In genomic region chr2:46294185-46294836, GRCh38 we compare ENCODE assay signal across 8 cellular contexts. TPM values are rescaled to one million over a fixed set of nuclear protein-coding genes. Genes with fewer than 3 reads are reported as not detected.
DNase-seq lines count a peak whose midpoint lies in the region; ATAC-seq and TF ChIP-seq lines count a peak whose summit lies in the region.

No MANE protein-coding gene starts in this region.

- no peaks in the 10 kb centered on the region for H3K9me3 ChIP-seq in gastroesophageal sphincter
- H3K9me3 ChIP-seq in sigmoid colon: no peaks in the 10 kb centered on the region

- intact Hi-C loops in sigmoid colon (cut with DNase I): loop anchor here (10.0 kb wide), 1 partner anchor 200 kb away; no protein-coding TSS in a partner anchor

- TF ChIP-seq CTCF in fibroblast of pulmonary artery (IDR thresholded peaks at IDR 0.05; ENCODE audit: low read length, missing control alignments): peak; percentile 44
- TF ChIP-seq CTCF in gastroesophageal sphincter (IDR thresholded peaks at IDR 0.05): peak in 1 of 4 experiments; percentile 52
- TF ChIP-seq CTCF in sigmoid colon (IDR thresholded peaks at IDR 0.05): peak in 2 of 4 experiments; percentile 12 to 15

- H3K27ac ChIP-seq in gastroesophageal sphincter (no peak overlapping the region), sigmoid colon (no peak overlapping the region)

- TF ChIP-seq POLR2A in gastroesophageal sphincter (IDR thresholded peaks at IDR 0.05) (no peak), sigmoid colon (IDR thresholded peaks at IDR 0.05) (no peak)

- no peak overlapping the region for H3K4me3 ChIP-seq in fibroblast of pulmonary artery (replicated peaks; ENCODE audit: low read depth, low read length)
- H3K4me3 ChIP-seq in gastroesophageal sphincter: no peak overlapping the region
- H3K4me3 ChIP-seq in sigmoid colon: no peak overlapping the region

- H3K27me3 ChIP-seq in gastroesophageal sphincter (peaks cover 10% of the 10 kb centered on the region), sigmoid colon (no peaks in the 10 kb centered on the region)

- TF ChIP-seq EP300 in gastroesophageal sphincter (IDR thresholded peaks at IDR 0.05): no peak
- TF ChIP-seq EP300 in sigmoid colon (IDR thresholded peaks at IDR 0.05): no peak

- no peaks in the 10 kb centered on the region for H3K36me3 ChIP-seq in gastroesophageal sphincter
- no peaks in the 10 kb centered on the region for H3K36me3 ChIP-seq in sigmoid colon

- WGBS in gastroesophageal sphincter (ENCODE audit: low coverage in 1 of 2), 2 donors: 40 to 71% methylated on average over 1 to 4 of the region's 7 CpGs
- WGBS in sigmoid colon, 2 donors: 54 to 64% methylated on average over 7 of the region's 7 CpGs

- DNase-seq in A172 (ENCODE audit: low spot score): peak; percentile 33
- peak; percentile 42 for DNase-seq in EL
- peak in 3 of 5 donors; percentile 8 to 37 (median 17) for DNase-seq in T-helper 1 cell
- DNase-seq in fibroblast of pulmonary artery (ENCODE audit: low read depth): peak; percentile 37
- no peak for DNase-seq in sigmoid colon

- H3K4me1 ChIP-seq in gastroesophageal sphincter (peaks cover 0 to 31% (median 0%) of the 10 kb centered on the region in 3 donors), sigmoid colon (peaks cover 0 to 30% (median 21%) of the 10 kb centered on the region in 4 donors)

- ATAC-seq in gastroesophageal sphincter (no peak), HG03521 (IDR thresholded peaks at IDR 0.05; ENCODE audit: unreplicated experiment) (no peak), HG03432 (IDR thresholded peaks at IDR 0.05; ENCODE audit: unreplicated experiment) (no peak)

RNA-seq across cellular contexts. Expression of gene EPAS1, which starts 2.9 kb away (rescaled TPM):
- total RNA-seq in A172 (2014; rRNA removed; shearing (Covaris generic)): 8.0 and 14.0 TPM in 2 replicates
- total RNA-seq in gastroesophageal sphincter (100 to 1,000 TPM; 101 to 152 (median 131) TPM), sigmoid colon (10 to 100 TPM; 56.8 to 97.8 (median 61.1) TPM)
- 10 to 100 TPM; 57.8 to 82.8 (median 64.3) TPM for polyA plus RNA-seq in sigmoid colon
